In genomic region chr12:34218193-34219045, GRCh38 we compare ENCODE assay signal across 8 cellular contexts.
DNase-seq lines count a peak whose midpoint lies in the region; ATAC-seq, FAIRE-seq and TF ChIP-seq lines count a peak whose summit lies in the region.

No MANE protein-coding gene starts in this region.

- no peak for TF ChIP-seq POLR2A in IMR-90 (IDR thresholded peaks at IDR 0.05; ENCODE audit: low read depth, low read length)
- TF ChIP-seq POLR2A in suprapubic skin (IDR thresholded peaks at IDR 0.05) = no peak

- H3K56ac ChIP-seq in IMR-90 (ENCODE audit: extremely low read depth, insufficient read depth, low read length) = no peak overlapping the region

- WGBS in IMR-90 (ENCODE audit: extremely low coverage in 2 of 2, insufficient read length in 1 of 2), 2 experiments = 20% methylated on average over 8 of the region's 39 CpGs; no CpG with 5 or more reads in 1 of the 2 experiments
- no CpG with 5 or more reads among the region's 39 CpGs for WGBS in neuronal stem cell (ENCODE audit: extremely low coverage in 2 of 2, insufficient read length in 2 of 2, insufficient replicate concordance in 1 of 2), 2 donors
- 33% methylated on average over 21 of the region's 39 CpGs for WGBS in suprapubic skin

- H3K4me2 ChIP-seq in IMR-90 (ENCODE audit: low read depth, low read length) (no peak overlapping the region), neuronal stem cell (ENCODE audit: insufficient read depth, low read length, poor library complexity, severe bottlenecking) (no peak overlapping the region)

- no peaks in the 10 kb centered on the region for H3K9me1 ChIP-seq in IMR-90 (ENCODE audit: insufficient read depth, low read length)

- TF ChIP-seq CTCF in D721Med (IDR thresholded peaks at IDR 0.05; ENCODE audit: insufficient read depth, missing control alignments) (peak; percentile 62), IMR-90 (conservative IDR thresholded peaks at IDR 0.05; ENCODE audit: low read depth, low read length) (peak; percentile 59), Panc1 (IDR thresholded peaks at IDR 0.05) (peak; percentile 96), foreskin fibroblast (IDR thresholded peaks at IDR 0.05; ENCODE audit: low read depth, low read length) (peak; percentile 75), suprapubic skin (IDR thresholded peaks at IDR 0.05) (peak; percentile 34 to 79)

- H2BK5ac ChIP-seq in IMR-90 (ENCODE audit: low read depth, low read length, poor library complexity, severe bottlenecking) (no peak overlapping the region), neuronal stem cell (ENCODE audit: low read length) (peak overlapping the region; percentile 53)

- peak overlapping the region; percentile 76 for H2AFZ ChIP-seq in IMR-90 (replicated peaks; ENCODE audit: low read length, poor library complexity)
- peak overlapping the region; percentile 78 for H2AFZ ChIP-seq in neuronal stem cell (ENCODE audit: low read length)

- H3K23ac ChIP-seq in IMR-90 (ENCODE audit: low read depth, low read length) (no peak overlapping the region), neuronal stem cell (ENCODE audit: low read depth, low read length, poor library complexity) (no peak overlapping the region)

- dilution Hi-C loops in IMR-90 (cut with HindIII; ENCODE audit: low sequenced_read_pairs, unreplicated experiment) = no loop called here

- H3K9me3 ChIP-seq in IMR-90 (ENCODE audit: control insufficient read depth, insufficient read depth, low read length) (peaks cover 21% of the 10 kb centered on the region), Panc1 (ENCODE audit: control insufficient read depth, insufficient read depth, low read depth, low read length) (no peaks in the 10 kb centered on the region), neuronal stem cell (replicated peaks in 1 of 2; ENCODE audit: control insufficient read depth in 2 of 2, insufficient read depth in 1 of 2, low read depth in 1 of 2, low read length in 2 of 2) (peaks cover 0 to 31% of the 10 kb centered on the region in 2 donors), suprapubic skin (no peaks in the 10 kb centered on the region)

- CTCF ChIA-PET in IMR-90 (lab: Yijun Ruan, JAX) (interaction anchor here (0.6 kb wide), 2 partner anchors 59 to 808 kb away, joined by 3 read pairs; no protein-coding TSS in a partner anchor), Panc1 (lab: Charles Lee) (interaction anchor here (0.6 kb wide), 1 partner anchor 186 kb away, joined by 8 read pairs; no protein-coding TSS in a partner anchor)

- H3K4me1 Mint-ChIP-seq in activated T-helper 1 cell treated with anti-CD3 and anti-CD28 coated beads, Interleukin-12 subunit alpha, Interleukin-12 subunit beta, Interleukin-2, Interleukin-4 antibody, amounts not matched to agents 30 ng/mL and 10 ng/mL and 1 ng/mL, durations not matched to agents 14 hours and 24 hours and 36 hours (ENCODE audit: low read depth) = peaks cover 7% of the 10 kb centered on the region

- H4K91ac ChIP-seq in IMR-90 (ENCODE audit: insufficient read depth, low read depth, low read length) (no peak overlapping the region), neuronal stem cell (ENCODE audit: low read depth, low read length, poor library complexity) (no peak overlapping the region)

- peaks cover 4% of the 10 kb centered on the region for H3K27me3 Mint-ChIP-seq in activated T-helper 1 cell treated with anti-CD3 and anti-CD28 coated beads, Interleukin-12 subunit alpha, Interleukin-12 subunit beta, Interleukin-2, Interleukin-4 antibody, amounts not matched to agents 30 ng/mL and 10 ng/mL and 1 ng/mL, durations not matched to agents 14 hours and 24 hours and 36 hours (ENCODE audit: insufficient read depth)

- BruUV-seq in IMR-90 (replicated peaks; lab: Mats Ljungman, UMichigan) (no TSS peak), Panc1 (replicated peaks; lab: Mats Ljungman, UMichigan) (no TSS peak)

- TF ChIP-seq EP300 in suprapubic skin (IDR thresholded peaks at IDR 0.05) = no peak

- H3K27me3 ChIP-seq in IMR-90 (ENCODE audit: control insufficient read depth, insufficient read depth, low read length) (no peaks in the 10 kb centered on the region), Panc1 (ENCODE audit: control insufficient read depth, insufficient read depth, low read length) (no peaks in the 10 kb centered on the region), neuronal stem cell (ENCODE audit: control insufficient read depth in 3 of 3, insufficient read depth in 3 of 3, low read depth in 1 of 3, low read length in 3 of 3) (no peaks in the 10 kb centered on the region), suprapubic skin (peaks cover 8% of the 10 kb centered on the region)

- H3K27ac ChIP-seq in IMR-90 (ENCODE audit: insufficient read depth, low read length) (no peak overlapping the region), Panc1 (ENCODE audit: low read length) (no peak overlapping the region), neuronal stem cell (replicated peaks; ENCODE audit: low read length) (no peak overlapping the region), suprapubic skin (no peak overlapping the region)

- H2AK9ac ChIP-seq in IMR-90 (replicated peaks; ENCODE audit: low read depth, low read length, poor library complexity) = no peak overlapping the region

- no peak for DNase-seq in D721Med (ENCODE audit: insufficient read length, low spot score)
- peak; percentile 34 for DNase-seq in IMR-90
- peak; percentile 81 for DNase-seq in Panc1 (ENCODE audit: low read depth, low spot score)
- peak; percentile 45 for DNase-seq in activated T-helper 1 cell treated with anti-CD3 and anti-CD28 coated beads, Interleukin-12 subunit alpha, Interleukin-12 subunit beta, Interleukin-2, Interleukin-4 antibody, amounts not matched to agents 30 ng/mL and 10 ng/mL and 1 ng/mL, durations not matched to agents 14 hours and 24 hours and 36 hours (ENCODE audit: low spot score)
- DNase-seq in foreskin fibroblast = peak; percentile 16 to 62
- no peak for DNase-seq in neuronal stem cell (ENCODE audit: low spot score)
- no peak for DNase-seq in suprapubic skin (ENCODE audit: low spot score in 2 of 2)

- peak overlapping the region; percentile 87 for H3K4me3 Mint-ChIP-seq in activated T-helper 1 cell treated with anti-CD3 and anti-CD28 coated beads, Interleukin-12 subunit alpha, Interleukin-12 subunit beta, Interleukin-2, Interleukin-4 antibody, amounts not matched to agents 30 ng/mL and 10 ng/mL and 1 ng/mL, durations not matched to agents 14 hours and 24 hours and 36 hours

- H4K8ac ChIP-seq in IMR-90 (ENCODE audit: low read depth in 2 of 2, low read length in 2 of 2) = no peak overlapping the region
- H4K8ac ChIP-seq in neuronal stem cell (ENCODE audit: low read depth, low read length) = no peak overlapping the region

- ATAC-seq in GM21526 (IDR thresholded peaks at IDR 0.05; ENCODE audit: low FRiP score, unreplicated experiment) (peak; percentile 85), IMR-90 (ENCODE audit: low read depth) (peak; percentile 80), Panc1 (peak; percentile 90)

- intact Hi-C loops in IMR-90 (cut with micrococcal nuclease) = loop anchor here (1.0 kb wide), 1 partner anchor 95 kb away; no protein-coding TSS in a partner anchor
- intact Hi-C loops in Panc1 (cut with micrococcal nuclease; ENCODE audit: unreplicated experiment) = loop anchor here (1.0 to 5.0 kb wide), 2 partner anchors 95 to 186 kb away; no protein-coding TSS in a partner anchor
- intact Hi-C loops in activated T-helper 1 cell treated with anti-CD3 and anti-CD28 coated beads, Interleukin-12 subunit alpha, Interleukin-12 subunit beta, Interleukin-2, Interleukin-4 antibody, amounts not matched to agents 30 ng/mL and 10 ng/mL and 1 ng/mL, durations not matched to agents 14 hours and 24 hours and 36 hours (cut with micrococcal nuclease) = loop anchor here (1.0 kb wide), 4 partner anchors 95 to 1462 kb away; no protein-coding TSS in a partner anchor

- H3K36me3 Mint-ChIP-seq in activated T-helper 1 cell treated with anti-CD3 and anti-CD28 coated beads, Interleukin-12 subunit alpha, Interleukin-12 subunit beta, Interleukin-2, Interleukin-4 antibody, amounts not matched to agents 30 ng/mL and 10 ng/mL and 1 ng/mL, durations not matched to agents 14 hours and 24 hours and 36 hours (ENCODE audit: low read depth) = no peaks in the 10 kb centered on the region

- H4K20me1 ChIP-seq in IMR-90 (ENCODE audit: insufficient read depth, low read length) = no peaks in the 10 kb centered on the region

- no peak overlapping the region for H2BK15ac ChIP-seq in IMR-90 (ENCODE audit: low read depth, low read length)
- H2BK15ac ChIP-seq in neuronal stem cell (ENCODE audit: low read length) = no peak overlapping the region

- H3K18ac ChIP-seq in IMR-90 (ENCODE audit: low read depth, low read length) (no peak overlapping the region), neuronal stem cell (ENCODE audit: low read length) (no peak overlapping the region)

- TF ChIP-seq RAD21 in IMR-90 (IDR thresholded peaks at IDR 0.05; ENCODE audit: low read length) = peak; percentile 48

- H4K5ac ChIP-seq in IMR-90 (ENCODE audit: low read depth, low read length) = no peak overlapping the region

- H3K79me1 ChIP-seq in IMR-90 (ENCODE audit: low read depth in 1 of 2, low read length in 2 of 2) (no peaks in the 10 kb centered on the region), neuronal stem cell (ENCODE audit: low read depth, low read length) (peaks cover 4% of the 10 kb centered on the region)

- H2BK12ac ChIP-seq in neuronal stem cell (ENCODE audit: low read length) = peak overlapping the region; percentile 22

- H3K27ac Mint-ChIP-seq in activated T-helper 1 cell treated with anti-CD3 and anti-CD28 coated beads, Interleukin-12 subunit alpha, Interleukin-12 subunit beta, Interleukin-2, Interleukin-4 antibody, amounts not matched to agents 30 ng/mL and 10 ng/mL and 1 ng/mL, durations not matched to agents 14 hours and 24 hours and 36 hours = peak overlapping the region; percentile 35

- H2BK120ac ChIP-seq in IMR-90 (ENCODE audit: low read depth, low read length) (no peak overlapping the region), neuronal stem cell (ENCODE audit: low read depth, low read length) (no peak overlapping the region)

- H3K4me1 ChIP-seq in IMR-90 (ENCODE audit: control insufficient read depth, insufficient read depth, low read length) (no peaks in the 10 kb centered on the region), Panc1 (ENCODE audit: control insufficient read depth, insufficient read depth, low read length) (no peaks in the 10 kb centered on the region), neuronal stem cell (ENCODE audit: control insufficient read depth in 2 of 2, insufficient read depth in 1 of 2, low read depth in 1 of 2, low read length in 2 of 2) (no peaks in the 10 kb centered on the region), suprapubic skin (peaks cover 3% of the 10 kb centered on the region)

- in situ Hi-C loops in IMR-90 (cut with MboI; ENCODE audit: low sequenced_read_pairs) = no loop called here
- in situ Hi-C loops in Panc1 (cut with HindIII; ENCODE audit: low pct_unique_long_range_greater_than_20kb, low sequenced_read_pairs) = no loop called here

- H3K14ac ChIP-seq in IMR-90 (replicated peaks; ENCODE audit: low read depth, low read length) (no peak overlapping the region), neuronal stem cell (ENCODE audit: low read length) (no peak overlapping the region)

- H3K4me3 ChIP-seq in IMR-90 (ENCODE audit: insufficient read depth, low read depth, low read length) (no peak overlapping the region), Panc1 (ENCODE audit: low read depth in 2 of 2, low read length in 2 of 2) (peak overlapping the region; percentile 44 to 49), foreskin fibroblast (ENCODE audit: low read depth in 1 of 2, low read length in 2 of 2) (peak overlapping the region in 1 of 2 donors; percentile 15), neuronal stem cell (ENCODE audit: low read length in 2 of 2) (no peak overlapping the region), suprapubic skin (peak overlapping the region; percentile 32)

- no peaks in the 10 kb centered on the region for H3K36me3 ChIP-seq in IMR-90 (ENCODE audit: control insufficient read depth, insufficient read depth, low read length)
- no peaks in the 10 kb centered on the region for H3K36me3 ChIP-seq in Panc1 (ENCODE audit: control insufficient read depth, insufficient read depth, low read length)
- H3K36me3 ChIP-seq in neuronal stem cell (replicated peaks in 1 of 2; ENCODE audit: control insufficient read depth in 2 of 2, insufficient read depth in 2 of 2, low read length in 2 of 2) = no peaks in the 10 kb centered on the region
- no peaks in the 10 kb centered on the region for H3K36me3 ChIP-seq in suprapubic skin

- no peaks in the 10 kb centered on the region for H3K9me3 Mint-ChIP-seq in activated T-helper 1 cell treated with anti-CD3 and anti-CD28 coated beads, Interleukin-12 subunit alpha, Interleukin-12 subunit beta, Interleukin-2, Interleukin-4 antibody, amounts not matched to agents 30 ng/mL and 10 ng/mL and 1 ng/mL, durations not matched to agents 14 hours and 24 hours and 36 hours

- no peak overlapping the region for H3K4ac ChIP-seq in IMR-90 (ENCODE audit: low read depth, low read length)
- H3K4ac ChIP-seq in neuronal stem cell (ENCODE audit: low read length) = no peak overlapping the region

- POLR2A ChIA-PET in IMR-90 (lab: Charles Lee; ENCODE audit: unreplicated experiment) (no interaction called here), Panc1 (lab: Charles Lee) (no interaction called here)

- no peak overlapping the region for H3K9ac ChIP-seq in IMR-90 (ENCODE audit: low read depth, low read length)
- H3K9ac ChIP-seq in neuronal stem cell (ENCODE audit: low read depth, low read length, poor library complexity) = no peak overlapping the region

- H2AK5ac ChIP-seq in IMR-90 (ENCODE audit: low read depth, low read length) (no peak overlapping the region), neuronal stem cell (ENCODE audit: low read depth, low read length) (no peak overlapping the region)

- FAIRE-seq in D721Med (lab: Jason Lieb, UNC) = no peak

- H2BK20ac ChIP-seq in IMR-90 (ENCODE audit: low read depth, low read length) = no peak overlapping the region

Comparison
In these comparisons a context has a peak if more than half of its experiments do, and no peak if none do; other contexts are left out.
1. DNase-seq: peak in IMR-90 (single experiment), Panc1 (single experiment), activated T-helper 1 cell treated with anti-CD3 and anti-CD28 coated beads, Interleukin-12 subunit alpha, Interleukin-12 subunit beta, Interleukin-2, Interleukin-4 antibody, amounts not matched to agents 30 ng/mL and 10 ng/mL and 1 ng/mL, durations not matched to agents 14 hours and 24 hours and 36 hours (single experiment) and foreskin fibroblast (2 of 2); none in D721Med (single experiment), neuronal stem cell (single experiment) and suprapubic skin (0 of 2).
2. H3K4me3 ChIP-seq: peak in Panc1 (2 of 2) and suprapubic skin (single experiment); none in IMR-90 (single experiment) and neuronal stem cell (0 of 2).
3. Peak in every context shown above with its lines, with median percentiles within 50 percentile points of each other: CTCF ChIP-seq and ATAC-seq.